In genomic region chr20:58985656-58986055, GRCh38 we compare ENCODE assay signal across 17 cellular contexts. TPM values are rescaled to one million over a fixed set of nuclear protein-coding genes. Genes with fewer than 3 reads are reported as not detected.
"Had no signal": no experiment of that assay in that cellular context is flagged by ENCODE, and none has a peak within 500 bp of the region (broad histone marks: within the 10 kb centered on the region; RNA-seq: fewer than 3 reads in every experiment).

No MANE protein-coding gene starts in this region.

- H3K27me3 Mint-ChIP-seq: activated CD4-positive, alpha-beta T cell treated with anti-CD3 and anti-CD28 coated beads, Interleukin-2, amount 10 ng/mL, durations not matched to agents 24 days and 14 days; dendritic cell treated with granulocyte-macrophage colony-stimulating factor and Interleukin-4, amounts not matched to agents 40 ng/mL and 50 ng/mL, for 4 days; effector memory CD8-positive, alpha-beta T cell had no signal

- H3K27ac Mint-ChIP-seq: activated CD4-positive, alpha-beta T cell treated with anti-CD3 and anti-CD28 coated beads, Interleukin-2, amount 10 ng/mL, durations not matched to agents 24 days and 14 days; dendritic cell treated with granulocyte-macrophage colony-stimulating factor and Interleukin-4, amounts not matched to agents 40 ng/mL and 50 ng/mL, for 4 days; nephron had no signal

- H3K4me3 Mint-ChIP-seq: activated CD4-positive, alpha-beta T cell treated with anti-CD3 and anti-CD28 coated beads, Interleukin-2, amount 10 ng/mL, durations not matched to agents 24 days and 14 days; dendritic cell treated with granulocyte-macrophage colony-stimulating factor and Interleukin-4, amounts not matched to agents 40 ng/mL and 50 ng/mL, for 4 days; effector memory CD8-positive, alpha-beta T cell; immature natural killer cell had no signal

- H3K9me3 Mint-ChIP-seq: activated CD4-positive, alpha-beta T cell treated with anti-CD3 and anti-CD28 coated beads, Interleukin-2, amount 10 ng/mL, durations not matched to agents 24 days and 14 days; dendritic cell treated with granulocyte-macrophage colony-stimulating factor and Interleukin-4, amounts not matched to agents 40 ng/mL and 50 ng/mL, for 4 days; effector memory CD8-positive, alpha-beta T cell; immature natural killer cell; nephron had no signal

- ATAC-seq: body of pancreas; effector memory CD8-positive, alpha-beta T cell; left colon had no signal

- DNase-seq: activated CD4-positive, alpha-beta T cell treated with anti-CD3 and anti-CD28 coated beads, Interleukin-2, amount 10 ng/mL, durations not matched to agents 24 days and 14 days; amniotic stem cell; body of pancreas; central memory CD4-positive, alpha-beta T cell; effector memory CD8-positive, alpha-beta T cell; foreskin fibroblast; immature natural killer cell; left colon; mammary epithelial cell; occipital lobe; T-helper 1 cell; transverse colon had no signal

- H3K27me3 ChIP-seq: body of pancreas, transverse colon had no signal

- H3K4me3 ChIP-seq: body of pancreas, prostate gland, SK-N-MC, transverse colon had no signal

- H3K27ac ChIP-seq: body of pancreas, epithelial cell of prostate, prostate gland, SK-N-MC, transverse colon had no signal

- H3K9me3 ChIP-seq: body of pancreas, prostate gland, transverse colon had no signal

RNA-seq across cellular contexts. Expression of gene TUBB1, which starts 33.6 kb away (rescaled TPM):
- total RNA-seq: activated CD4-positive, alpha-beta T cell treated with anti-CD3 and anti-CD28 coated beads, Interleukin-2, amount 10 ng/mL, durations not matched to agents 24 days and 14 days; body of pancreas; left colon; mammary epithelial cell; prostate gland; transverse colon had no signal
